ENCODE assay signal across 12 cellular contexts in the genomic region with DNA sequence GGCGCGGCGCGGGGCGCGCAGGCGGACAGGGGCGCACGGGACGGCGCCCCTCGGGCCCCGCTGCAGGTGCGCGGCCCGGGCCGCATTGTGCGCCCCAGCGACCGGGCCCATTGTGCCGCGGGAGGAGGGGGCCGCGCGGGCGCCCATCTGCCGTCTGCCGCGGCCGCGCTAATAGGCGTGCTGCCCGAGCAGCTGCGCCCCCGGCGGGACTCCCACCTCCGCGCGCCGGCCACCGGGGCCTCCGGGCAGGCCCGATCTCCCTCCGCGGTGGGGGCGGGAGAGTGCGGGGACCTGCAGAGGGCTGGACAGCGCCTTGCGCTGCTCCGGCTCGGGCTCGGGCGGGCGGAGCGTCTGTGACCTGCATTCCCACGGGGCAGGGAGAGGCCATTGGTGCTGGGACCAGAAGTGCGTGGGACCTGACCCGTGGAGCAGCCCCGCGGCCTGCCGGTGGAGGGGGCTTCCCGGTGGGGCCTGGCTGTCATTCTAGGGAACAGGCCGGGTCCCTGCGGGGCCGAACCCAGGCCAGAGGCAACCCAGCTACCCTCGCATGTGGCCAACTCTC. TPM values are rescaled to one million over a fixed set of nuclear protein-coding genes. Genes with fewer than 3 reads are reported as not detected.
A peak's percentile ranks its signal among the peaks of the same experiment; 100 is the strongest.
DNase-seq lines count a peak whose midpoint lies in the region; TF ChIP-seq lines count a peak whose summit lies in the region.
"Had no signal": no experiment of that assay in that cellular context is flagged by ENCODE, and none has a peak within 500 bp of the region (broad histone marks: within the 10 kb centered on the region; RNA-seq: fewer than 3 reads in every experiment).

No MANE protein-coding gene starts in this region.

- 0 out of 2 replicates have a peak, but pooled peaks cover 4% of the 10 kb centered on the region for H3K4me1 ChIP-seq in HUES64 (ENCODE audit: insufficient read depth, low read length)
- peaks cover 6% of the 10 kb centered on the region for H3K4me1 ChIP-seq in endodermal cell (ENCODE audit: control insufficient read depth, insufficient read depth, low read length)
- H3K4me1 ChIP-seq in PC-9 (replicated peaks; ENCODE audit: insufficient read depth) = no peaks in the 10 kb centered on the region

- no peak overlapping the region for H3K4me2 ChIP-seq in PC-9

- no peak overlapping the region for H3K27ac ChIP-seq in HUES64 (ENCODE audit: low read depth, low read length)
- H3K27ac ChIP-seq in endodermal cell (ENCODE audit: low read depth, low read length) = peak overlapping the region; percentile 83
- no peak overlapping the region for H3K27ac ChIP-seq in PC-9
- H3K27ac ChIP-seq: neutrophil, SJSA1 had no signal

- H3K79me2 ChIP-seq in PC-9 (ENCODE audit: low read depth) = no peaks in the 10 kb centered on the region

- no peaks in the 10 kb centered on the region for H3K36me3 ChIP-seq in HUES64 (ENCODE audit: insufficient read depth, low read length)
- H3K36me3 ChIP-seq in endodermal cell (ENCODE audit: control insufficient read depth, insufficient read depth, low read length) = no peaks in the 10 kb centered on the region
- H3K36me3 ChIP-seq in PC-9 (ENCODE audit: low read depth) = no peaks in the 10 kb centered on the region
- H3K36me3 ChIP-seq: neutrophil, SJSA1 had no signal

- H3K4me3 Mint-ChIP-seq in endodermal cell = peak overlapping the region; percentile 48
- no peak overlapping the region for H3K4me3 Mint-ChIP-seq in nephron progenitor cell

- DNase-seq in CD1c-positive myeloid dendritic cell (ENCODE audit: extremely low spot score) (peak; percentile 16), endodermal cell (peak; percentile 83), nephron progenitor cell (peak; percentile 72), KG1 (lab: John Stamatoyannopoulos, UW) (no peak), PC-9 (no peak)
- DNase-seq in activated CD4-positive, CD25-positive, alpha-beta regulatory T cell treated with anti-CD3 and anti-CD28 coated beads, Interleukin-2, amount 50 U/mL, for 72 hours = no peak
- DNase-seq in central memory CD4-positive, alpha-beta T cell = no peak
- DNase-seq: activated T-cell treated with anti-CD3 and anti-CD28 coated beads, Interleukin-2, amount 50 U/mL, for 48 hours; GF-D8 had no signal

- H3K27me3 ChIP-seq in HUES64 (ENCODE audit: insufficient read depth, low read length) (peaks cover 32% of the 10 kb centered on the region), endodermal cell (ENCODE audit: control insufficient read depth, insufficient read depth, low read length, poor library complexity, severe bottlenecking) (peaks cover 25% of the 10 kb centered on the region), PC-9 (ENCODE audit: insufficient read depth, low read depth) (no peaks in the 10 kb centered on the region)

- BruUV-seq in PC-9 (replicated peaks; lab: Mats Ljungman, UMichigan) = no TSS peak

- H4K20me1 ChIP-seq in PC-9 (ENCODE audit: insufficient read depth) = no peaks in the 10 kb centered on the region

- no peak overlapping the region for H2AFZ ChIP-seq in PC-9

- H3K4me3 ChIP-seq in HUES64 (ENCODE audit: low read length) (peak overlapping the region; percentile 71), endodermal cell (ENCODE audit: low read length) (peak overlapping the region; percentile 76), PC-9 (no peak overlapping the region)
- H3K4me3 ChIP-seq: SJSA1 had no signal

- no peaks in the 10 kb centered on the region for H3F3A ChIP-seq in PC-9 (ENCODE audit: insufficient read depth, low read depth)

- H3K36me3 Mint-ChIP-seq in endodermal cell (ENCODE audit: low read depth) = no peaks in the 10 kb centered on the region
- no peaks in the 10 kb centered on the region for H3K36me3 Mint-ChIP-seq in nephron progenitor cell (ENCODE audit: low read depth)

- H3K9me3 Mint-ChIP-seq in endodermal cell = peaks cover 2% of the 10 kb centered on the region
- H3K9me3 Mint-ChIP-seq in nephron progenitor cell = peaks cover 8% of the 10 kb centered on the region

- no peak for TF ChIP-seq CTCF in endodermal cell (conservative IDR thresholded peaks at IDR 0.05)
- no peak for TF ChIP-seq CTCF in nephron progenitor cell (IDR thresholded peaks at IDR 0.05)
- no peak for TF ChIP-seq CTCF in PC-9 (conservative IDR thresholded peaks at IDR 0.05)

- H3K27me3 Mint-ChIP-seq in endodermal cell (ENCODE audit: insufficient read depth) (peaks cover 35% of the 10 kb centered on the region), nephron progenitor cell (ENCODE audit: low read depth, poor library complexity) (peaks cover 57% of the 10 kb centered on the region)

- POLR2A ChIA-PET in PC-9 (lab: Charles Lee; ENCODE audit: unreplicated experiment) = no interaction called here

- intact Hi-C loops in PC-9 (cut with micrococcal nuclease; ENCODE audit: unreplicated experiment) = no loop called here

- CTCF ChIA-PET in PC-9 (lab: Charles Lee) = no interaction called here

- H3K9ac ChIP-seq in HUES64 (ENCODE audit: low read depth, low read length) (peak overlapping the region; percentile 70), endodermal cell (ENCODE audit: extremely low read depth, low read length, poor library complexity, severe bottlenecking) (no peak overlapping the region)

- no peaks in the 10 kb centered on the region for H3K4me1 Mint-ChIP-seq in endodermal cell
- no peaks in the 10 kb centered on the region for H3K4me1 Mint-ChIP-seq in nephron progenitor cell

- no peaks in the 10 kb centered on the region for H3K9me2 ChIP-seq in PC-9 (ENCODE audit: insufficient read depth)

- WGBS in HUES64 = 2% methylated on average over 66 of the region's 66 CpGs
- 4% methylated on average over 25 to 66 of the region's 66 CpGs for WGBS in endodermal cell (ENCODE audit: insufficient coverage in 1 of 2, insufficient read length in 1 of 2), 2 experiments

- no peaks in the 10 kb centered on the region for H3K9me3 ChIP-seq in HUES64 (ENCODE audit: insufficient read depth, low read depth, low read length)
- H3K9me3 ChIP-seq in endodermal cell (ENCODE audit: control insufficient read depth, low read length) = no peaks in the 10 kb centered on the region
- H3K9me3 ChIP-seq in PC-9 (ENCODE audit: insufficient read depth, low read depth) = no peaks in the 10 kb centered on the region
- H3K9me3 ChIP-seq: neutrophil, SJSA1 had no signal

- H3K27ac Mint-ChIP-seq in endodermal cell = no peak overlapping the region
- H3K27ac Mint-ChIP-seq in nephron progenitor cell = no peak overlapping the region

RNA-seq across cellular contexts. Expression of a gene that starts 0.9 kb away (rescaled TPM):
- polyA plus RNA-seq in HUES64 (2013, experiment 1 of 2) = 15.2 TPM
- polyA plus RNA-seq in HUES64 (2013, experiment 2 of 2) = 16.7 TPM
- total RNA-seq in endodermal cell = 10 to 100 TPM in 1 of 2 donors, 1 to 10 TPM in 1; 9.4 to 10.3 TPM
- polyA plus RNA-seq in endodermal cell (2013, experiment 1 of 2) = 43.7 TPM
- 37.6 TPM for polyA plus RNA-seq in endodermal cell (2013, experiment 2 of 2)
- 2.7 and 2.9 TPM in 2 replicates for total RNA-seq in PC-9 (2021)

Comparison
In these comparisons a context has a peak if more than half of its experiments do, and no peak if none do; other contexts are left out.
1. DNase-seq: peak in CD1c-positive myeloid dendritic cell (single experiment), endodermal cell (single experiment) and nephron progenitor cell (single experiment); none in KG1 (single experiment), activated CD4-positive, CD25-positive, alpha-beta regulatory T cell treated with anti-CD3 and anti-CD28 coated beads, Interleukin-2, amount 50 U/mL, for 72 hours (single experiment), PC-9 (0 of 2) and central memory CD4-positive, alpha-beta T cell (single experiment).